1 cellular context compared by ENCODE assay signal in genomic region chr19:11626252-11626651, GRCh38.
TF ChIP-seq lines count a peak whose summit lies in the region.

No MANE protein-coding gene starts in this region.

TF ChIP-seq in HepG2, 621 proteins besides CTCF, POLR2A, EP300 and RAD21 (continued from another document):
- no peak for TF ChIP-seq ZBTB2 (CRISPR knock-in tag; IDR thresholded peaks at IDR 0.05; ENCODE audit: low read depth)
- TF ChIP-seq LRRFIP1 (CRISPR knock-in tag; conservative IDR thresholded peaks at IDR 0.05): no peak
- no peak for TF ChIP-seq ZKSCAN1 (IDR thresholded peaks at IDR 0.05; ENCODE audit: low read length)
- no peak for TF ChIP-seq ZSCAN5A (CRISPR knock-in tag; IDR thresholded peaks at IDR 0.05; ENCODE audit: borderline replicate concordance)
